Comparison of ENCODE assay signal across 8 cellular contexts in genomic region chr1:17540255-17541001, GRCh38. TPM values are rescaled to one million over a fixed set of nuclear protein-coding genes. Genes with fewer than 3 reads are reported as not detected.
A peak's percentile ranks its signal among the peaks of the same experiment; 100 is the strongest.
DNase-seq lines count a peak whose midpoint lies in the region; ATAC-seq and TF ChIP-seq lines count a peak whose summit lies in the region.

No MANE protein-coding gene starts in this region.

- DNase-seq in AG04449 (ENCODE audit: low read depth, low spot score) (no peak), MM.1S (no peak), cerebellar nuclear complex (lab: John Stamatoyannopoulos, UW) (peak; percentile 72 to 88), tibial nerve (ENCODE audit: low spot score in 2 of 2) (peak in 1 of 2 donors; percentile 53), dermis blood vessel endothelial cell (no peak), GDM1 (lab: John Stamatoyannopoulos, UW) (no peak)

- ATAC-seq in HG03565 (IDR thresholded peaks at IDR 0.05; ENCODE audit: unreplicated experiment), result no peak

- H3K27me3 ChIP-seq in MM.1S (replicated peaks; ENCODE audit: insufficient read depth, low read length) (peaks cover 50% of the 10 kb centered on the region), liver (ENCODE audit: control insufficient read depth in 4 of 4, insufficient read depth in 4 of 4, low read length in 3 of 4) (no peaks in the 10 kb centered on the region), tibial nerve (no peaks in the 10 kb centered on the region)

- no peaks in the 10 kb centered on the region for H3K9me3 ChIP-seq in MM.1S (replicated peaks; ENCODE audit: insufficient read depth, low read length)
- H3K9me3 ChIP-seq in liver (ENCODE audit: control insufficient read depth in 4 of 4, low read length in 3 of 4), result no peaks in the 10 kb centered on the region
- H3K9me3 ChIP-seq in tibial nerve, result no peaks in the 10 kb centered on the region

- 21% methylated on average over 26 of the region's 26 CpGs for WGBS in liver
- WGBS in tibial nerve, 2 donors, result 2 to 9% methylated on average over 10 to 15 of the region's 26 CpGs

- no peaks in the 10 kb centered on the region for H3K79me2 ChIP-seq in MM.1S (ENCODE audit: low read length)

- H3K27ac ChIP-seq in MM.1S (ENCODE audit: low read length) (no peak overlapping the region), liver (ENCODE audit: low read depth in 1 of 2, low read length in 2 of 2) (peak overlapping the region; percentile 87 to 90), tibial nerve (peak overlapping the region; percentile 87 to 97 (median 92))

- peak overlapping the region; percentile 9; the same call in 1 of the 2 replicates for H3K4me2 ChIP-seq in MM.1S (ENCODE audit: low read depth, low read length)

- no peak for TF ChIP-seq EP300 in tibial nerve (IDR thresholded peaks at IDR 0.05)

- no peaks in the 10 kb centered on the region for H3K9me2 ChIP-seq in MM.1S (replicated peaks; ENCODE audit: insufficient read depth, low read length)

- no peak for TF ChIP-seq POLR2A in tibial nerve (IDR thresholded peaks at IDR 0.05)

- POLR2A ChIA-PET in AG04449 (lab: Yijun Ruan, JAX), result interaction anchor here (0.5 to 0.9 kb wide), 3 partner anchors 12 to 47 kb away, joined by 3 to 6 read pairs (median 5); no protein-coding TSS in a partner anchor

- H2AFZ ChIP-seq in MM.1S (ENCODE audit: low read length), result no peak overlapping the region

- H3F3A ChIP-seq in MM.1S (ENCODE audit: insufficient read depth, low read length), result no peaks in the 10 kb centered on the region

- no peaks in the 10 kb centered on the region for H3K4me1 ChIP-seq in MM.1S (ENCODE audit: low read length)
- H3K4me1 ChIP-seq in liver (ENCODE audit: control insufficient read depth in 4 of 4, insufficient read depth in 4 of 4, low read length in 3 of 4), result peaks cover 6 to 27% (median 15%) of the 10 kb centered on the region in 4 donors
- peaks cover 0 to 52% (median 19%) of the 10 kb centered on the region in 4 donors for H3K4me1 ChIP-seq in tibial nerve

- H3K9ac ChIP-seq in MM.1S (ENCODE audit: low read length) (no peak overlapping the region), liver (ENCODE audit: low read depth in 1 of 2, low read length in 2 of 2) (peak overlapping the region; percentile 50 to 77)

- peak overlapping the region; percentile 79 for H3K4me3 ChIP-seq in AG04449 (ENCODE audit: low read depth, low read length)
- H3K4me3 ChIP-seq in MM.1S (ENCODE audit: low read length), result peak overlapping the region; percentile 10; the same call in 1 of the 2 replicates
- H3K4me3 ChIP-seq in liver (ENCODE audit: low read depth in 1 of 3, low read length in 3 of 3), result peak overlapping the region; percentile 73 to 94 (median 85)
- peak overlapping the region; percentile 56 to 92 (median 78) for H3K4me3 ChIP-seq in tibial nerve

- TF ChIP-seq CTCF in AG04449 (IDR thresholded peaks at IDR 0.05; ENCODE audit: insufficient read depth, low read length, missing control alignments) (no peak), MM.1S (IDR thresholded peaks at IDR 0.05; ENCODE audit: low read length) (no peak), liver (IDR thresholded peaks at IDR 0.05; ENCODE audit: low read depth, low read length, missing input control) (no peak), tibial nerve (IDR thresholded peaks at IDR 0.05) (no peak)

- CTCF ChIA-PET in AG04449 (lab: Yijun Ruan, JAX), result interaction anchor here (0.8 to 3.2 kb wide), 7 partner anchors 9 to 71 kb away, joined by 3 to 10 read pairs (median 3); no protein-coding TSS in a partner anchor

- TF ChIP-seq RAD21 in liver (IDR thresholded peaks at IDR 0.05), result no peak

- H3K36me3 ChIP-seq in MM.1S (replicated peaks; ENCODE audit: insufficient read depth, low read length) (no peaks in the 10 kb centered on the region), liver (ENCODE audit: control insufficient read depth in 4 of 4, insufficient read depth in 3 of 4, low read depth in 1 of 4, low read length in 3 of 4) (no peaks in the 10 kb centered on the region), tibial nerve (no peaks in the 10 kb centered on the region)

- no peaks in the 10 kb centered on the region for H4K20me1 ChIP-seq in MM.1S (ENCODE audit: insufficient read depth, low read length)

TF ChIP-seq in liver, 16 proteins besides CTCF, POLR2A, EP300 and RAD21:
- TF ChIP-seq FOXA1 (IDR thresholded peaks at IDR 0.05) (no peak), NR2F2 (IDR thresholded peaks at IDR 0.05) (peak; percentile 8), EGR1 (IDR thresholded peaks at IDR 0.05; ENCODE audit: low read depth in 2 of 2) (no peak), RXRA (IDR thresholded peaks at IDR 0.05) (peak; percentile 20 to 25)
TF ChIP-seq in liver: peak in this region for 2.

RNA-seq across cellular contexts. Expression of gene ARHGEF10L, which starts 0.9 kb away (rescaled TPM):
- total RNA-seq in liver, result 100 to 1,000 TPM in 1 of 2 donors, 10 to 100 TPM in 1; 26.3 to 169 TPM
- 10 to 100 TPM; 54.0 to 60.9 TPM for polyA plus RNA-seq in liver
- 10 to 100 TPM; 38.5 to 73.8 (median 41.7) TPM for total RNA-seq in tibial nerve
- 0.70 and 0.85 TPM in 2 replicates for total RNA-seq in dermis blood vessel endothelial cell

Comparison
In these comparisons a context has a peak if more than half of its experiments do, and no peak if none do; other contexts are left out.
1. DNase-seq: peak in cerebellar nuclear complex (2 of 2); none in AG04449 (single experiment), MM.1S (single experiment), dermis blood vessel endothelial cell (single experiment) and GDM1 (single experiment).
2. H3K4me3 ChIP-seq: peak in every context shown above with its lines; median percentile 85 in liver; 79 in AG04449; 78 in tibial nerve; 10 in MM.1S.
3. RNA of gene ARHGEF10L, which starts 0.9 kb away (total RNA-seq): 26.3 to 169 TPM in liver and 38.5 to 73.8 TPM in tibial nerve; 0.70 to 0.85 TPM in dermis blood vessel endothelial cell; every median in the first group is over 10 times any median in the second.